ENCODE assay signal across 23 cellular contexts in the genomic region with DNA sequence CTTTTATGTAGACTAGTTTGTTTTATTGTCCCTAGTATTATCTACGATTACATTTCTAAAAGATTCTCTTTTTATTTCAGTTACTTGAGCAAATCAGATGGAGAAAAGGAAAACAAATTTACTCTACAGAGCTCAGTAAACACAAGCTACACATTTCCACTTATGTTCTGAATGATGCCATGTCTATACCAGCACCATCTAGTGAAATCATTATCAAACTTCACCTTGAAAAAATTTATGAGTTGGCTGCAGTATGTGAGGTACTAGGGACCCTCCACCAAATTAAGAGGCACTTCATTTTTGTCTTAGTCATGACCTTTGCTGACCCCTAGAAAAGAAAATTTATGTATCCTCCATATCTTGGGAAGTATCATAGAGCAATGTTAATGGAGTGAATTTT.
"Had no signal": no experiment of that assay in that cellular context is flagged by ENCODE, and none has a peak within 500 bp of the region (broad histone marks: within the 10 kb centered on the region; RNA-seq: fewer than 3 reads in every experiment).

No MANE protein-coding gene starts in this region.

- H3K27ac ChIP-seq: brain microvascular endothelial cell, cardiac muscle cell, KMS-11, WERI-Rb-1 had no signal

- H3K4me3 ChIP-seq: cardiac muscle cell had no signal

- ATAC-seq: activated CD4-positive, alpha-beta T cell treated with anti-CD3 and anti-CD28 coated beads for 36 hours; activated T-cell treated with anti-CD3 and anti-CD28 coated beads, Interleukin-2, amount 50 U/mL, for 72 hours; T-cell had no signal

- H3K4me3 Mint-ChIP-seq: activated CD4-positive, alpha-beta memory T cell treated with anti-CD3 and anti-CD28 coated beads, Interleukin-2, amount 10 ng/mL, durations not matched to agents 7 days and 5 days; activated CD4-positive, alpha-beta T cell treated with anti-CD3 and anti-CD28 coated beads for 36 hours; activated naive CD4-positive, alpha-beta T cell treated with anti-CD3 and anti-CD28 coated beads, Interleukin-2, amount 10 ng/mL, durations not matched to agents 7 days and 5 days; activated naive CD8-positive, alpha-beta T cell treated with anti-CD3 and anti-CD28 coated beads for 36 hours; activated T-cell treated with anti-CD3 and anti-CD28 coated beads, Interleukin-2, amount 50 U/mL, for 72 hours; T-cell had no signal

- H3K9ac ChIP-seq: KMS-11 had no signal

- DNase-seq: activated CD4-positive, alpha-beta memory T cell treated with anti-CD3 and anti-CD28 coated beads, Interleukin-2, amount 10 ng/mL, durations not matched to agents 7 days and 5 days; activated CD4-positive, alpha-beta T cell treated with anti-CD3 and anti-CD28 coated beads for 36 hours; activated CD4-positive, alpha-beta T cell treated with anti-CD3 and anti-CD28 coated beads, Interleukin-2, amount 50 U/mL, for 1 hour; activated CD8-positive, alpha-beta memory T cell treated with anti-CD3 and anti-CD28 coated beads, Interleukin-2, amount 50 U/mL, for 4 hours; activated gamma-delta T cell treated with Interleukin-2 at 50 U/mL for 16 hours; activated naive CD4-positive, alpha-beta T cell treated with anti-CD3 and anti-CD28 coated beads, Interleukin-2, amount 10 ng/mL, durations not matched to agents 7 days and 5 days; activated naive CD8-positive, alpha-beta T cell treated with anti-CD3 and anti-CD28 coated beads for 36 hours; activated T-cell treated with anti-CD3 and anti-CD28 coated beads, Interleukin-2, amount 50 U/mL, for 72 hours; brain microvascular endothelial cell; MM.1S; NCI-H1417; NCI-H1930; NCI-H2107; NCI-H226; NCI-H510A treated with DMSO at 0.1 percent for 48 hours; NCI-H69; SHP77 treated with DMSO at 0.1 percent for 48 hours; T-cell; T-helper 2 cell; WERI-Rb-1 had no signal

- H3K36me3 Mint-ChIP-seq: activated naive CD4-positive, alpha-beta T cell treated with anti-CD3 and anti-CD28 coated beads, Interleukin-2, amount 10 ng/mL, durations not matched to agents 7 days and 5 days; activated naive CD8-positive, alpha-beta T cell treated with anti-CD3 and anti-CD28 coated beads for 36 hours; T-cell had no signal

- H3K4me2 ChIP-seq: KMS-11 had no signal

- H3K9me3 Mint-ChIP-seq: activated naive CD4-positive, alpha-beta T cell treated with anti-CD3 and anti-CD28 coated beads, Interleukin-2, amount 10 ng/mL, durations not matched to agents 7 days and 5 days had no signal

- H3K27me3 Mint-ChIP-seq: activated CD4-positive, alpha-beta memory T cell treated with anti-CD3 and anti-CD28 coated beads, Interleukin-2, amount 10 ng/mL, durations not matched to agents 7 days and 5 days; activated CD4-positive, alpha-beta T cell treated with anti-CD3 and anti-CD28 coated beads for 36 hours; activated naive CD4-positive, alpha-beta T cell treated with anti-CD3 and anti-CD28 coated beads, Interleukin-2, amount 10 ng/mL, durations not matched to agents 7 days and 5 days; activated naive CD8-positive, alpha-beta T cell treated with anti-CD3 and anti-CD28 coated beads for 36 hours; T-cell had no signal

- H3K4me1 Mint-ChIP-seq: activated CD4-positive, alpha-beta memory T cell treated with anti-CD3 and anti-CD28 coated beads, Interleukin-2, amount 10 ng/mL, durations not matched to agents 7 days and 5 days; activated CD4-positive, alpha-beta T cell treated with anti-CD3 and anti-CD28 coated beads for 36 hours; activated naive CD4-positive, alpha-beta T cell treated with anti-CD3 and anti-CD28 coated beads, Interleukin-2, amount 10 ng/mL, durations not matched to agents 7 days and 5 days; activated naive CD8-positive, alpha-beta T cell treated with anti-CD3 and anti-CD28 coated beads for 36 hours; T-cell had no signal

- H3K27me3 ChIP-seq: brain microvascular endothelial cell, cardiac muscle cell had no signal

- H3K27ac Mint-ChIP-seq: activated CD4-positive, alpha-beta memory T cell treated with anti-CD3 and anti-CD28 coated beads, Interleukin-2, amount 10 ng/mL, durations not matched to agents 7 days and 5 days; activated CD4-positive, alpha-beta T cell treated with anti-CD3 and anti-CD28 coated beads for 36 hours; activated naive CD4-positive, alpha-beta T cell treated with anti-CD3 and anti-CD28 coated beads, Interleukin-2, amount 10 ng/mL, durations not matched to agents 7 days and 5 days; activated naive CD8-positive, alpha-beta T cell treated with anti-CD3 and anti-CD28 coated beads for 36 hours; activated T-cell treated with anti-CD3 and anti-CD28 coated beads, Interleukin-2, amount 50 U/mL, for 72 hours; activated T-helper 2 cell treated with anti-CD3 and anti-CD28 coated beads, Interferon-gamma antibody, Interleukin-2, Interleukin-4, amounts not matched to agents 10 μg/mL and 5 μg/mL and 100 μg/mL, durations not matched to agents 14 hours and 24 hours and 36 hours; T-cell had no signal

- H3K36me3 ChIP-seq: brain microvascular endothelial cell, cardiac muscle cell, WERI-Rb-1 had no signal
